Comparison of ENCODE assay signal across 8 cellular contexts in genomic region chr6:4135665-4136353, GRCh38. TPM values are rescaled to one million over a fixed set of nuclear protein-coding genes. Genes with fewer than 3 reads are reported as not detected.
A peak's percentile ranks its signal among the peaks of the same experiment; 100 is the strongest.
DNase-seq lines count a peak whose midpoint lies in the region; ATAC-seq and TF ChIP-seq lines count a peak whose summit lies in the region.

No MANE protein-coding gene starts in this region.

- TF ChIP-seq CTCF in AG04450 (IDR thresholded peaks at IDR 0.05; ENCODE audit: low read depth, low read length) (no peak), activated B cell treated with CpG ODN at 0.5 μM for 24 hours (IDR thresholded peaks at IDR 0.05) (no peak), cardiac fibroblast (IDR thresholded peaks at IDR 0.05; ENCODE audit: low read depth, low read length) (no peak), smooth muscle cell (IDR thresholded peaks at IDR 0.05; ENCODE audit: borderline replicate concordance, insufficient read depth, poor library complexity, severe bottlenecking) (no peak)

- H3K4me1 Mint-ChIP-seq in activated B cell treated with CpG ODN at 0.5 μM for 24 hours (peaks cover 27% of the 10 kb centered on the region), immature natural killer cell (peaks cover 23 to 31% of the 10 kb centered on the region in 2 donors)

- DNase-seq in AG04450 (ENCODE audit: low read depth, low spot score), result peak; percentile 89
- DNase-seq in NCI-H2227 treated with DMSO at 0.1 percent for 48 hours (lab: John Stamatoyannopoulos, UW), result peak; percentile 93
- DNase-seq in activated B cell treated with CpG ODN at 0.5 μM for 24 hours, result peak; percentile 83
- DNase-seq in cardiac fibroblast (ENCODE audit: low read depth in 2 of 2), result peak; percentile 93 to 98
- DNase-seq in immature natural killer cell, result peak; percentile 83 to 87 (median 84)
- DNase-seq in smooth muscle cell (lab: John Stamatoyannopoulos, UW; ENCODE audit: unreplicated experiment), result peak; percentile 95

- H3K4me3 ChIP-seq in AG04450 (ENCODE audit: low read depth, low read length) (peak overlapping the region; percentile 74), cardiac fibroblast (replicated peaks in 1 of 2; ENCODE audit: low read depth in 2 of 2, low read length in 2 of 2) (peak overlapping the region; percentile 61 to 68), smooth muscle cell (peak overlapping the region; percentile 49)

- H3K79me2 ChIP-seq in smooth muscle cell (ENCODE audit: low read depth), result peaks cover 23% of the 10 kb centered on the region

- H3K36me3 Mint-ChIP-seq in activated B cell treated with CpG ODN at 0.5 μM for 24 hours (ENCODE audit: low read depth) (peaks cover 17% of the 10 kb centered on the region), immature natural killer cell (peaks cover 0 to 13% (median 4%) of the 10 kb centered on the region in 3 donors)

- H3K4me1 ChIP-seq in smooth muscle cell (ENCODE audit: low read depth), result peaks cover 15% of the 10 kb centered on the region

- H3K27me3 ChIP-seq in AG04450 (ENCODE audit: control insufficient read depth, insufficient read depth, low read length), result peaks cover 4% of the 10 kb centered on the region
- H3K27me3 ChIP-seq in smooth muscle cell (ENCODE audit: low read depth), result peaks cover 16% of the 10 kb centered on the region

- H3K9ac ChIP-seq in smooth muscle cell (ENCODE audit: low read depth), result no peak overlapping the region

- H3K27me3 Mint-ChIP-seq in activated B cell treated with CpG ODN at 0.5 μM for 24 hours, result no peaks in the 10 kb centered on the region
- peaks cover 1 to 8% (median 3%) of the 10 kb centered on the region in 3 donors for H3K27me3 Mint-ChIP-seq in immature natural killer cell (ENCODE audit: low read depth in 3 of 3)

- H4K20me1 ChIP-seq in smooth muscle cell (ENCODE audit: low read depth), result peaks cover 18% of the 10 kb centered on the region

- POLR2A ChIA-PET in AG04450 (lab: Yijun Ruan, JAX) (interaction anchor here (0.5 to 1.4 kb wide), 11 partner anchors 9 to 1126 kb away, joined by 3 to 16 read pairs (median 4); partner anchors contain the start of gene FARS2), activated B cell treated with CpG ODN at 0.5 μM for 24 hours (lab: Charles Lee) (interaction anchor here (0.6 to 4.0 kb wide), 10 partner anchors 10 to 1125 kb away, joined by 3 to 32 read pairs (median 4); partner anchors contain the start of gene LYRM4)

- peak overlapping the region; percentile 76 for H3K27ac Mint-ChIP-seq in activated B cell treated with CpG ODN at 0.5 μM for 24 hours
- H3K27ac Mint-ChIP-seq in immature natural killer cell, result peak overlapping the region; percentile 59 to 86 (median 79)

- no peaks in the 10 kb centered on the region for H3K36me3 ChIP-seq in smooth muscle cell (ENCODE audit: low read depth)

- CTCF ChIA-PET in AG04450 (lab: Charles Lee), result interaction anchor here (0.6 to 3.6 kb wide), 8 partner anchors 18 to 145 kb away, joined by 3 to 14 read pairs (median 5); no protein-coding TSS in a partner anchor
- CTCF ChIA-PET in activated B cell treated with CpG ODN at 0.5 μM for 24 hours (lab: Charles Lee), result interaction anchor here (1.1 to 2.4 kb wide), 4 partner anchors 18 to 77 kb away, joined by 4 to 12 read pairs (median 8); no protein-coding TSS in a partner anchor

- H2AFZ ChIP-seq in smooth muscle cell (ENCODE audit: low read depth), result peak overlapping the region; percentile 36

- ATAC-seq in GM18909 (IDR thresholded peaks at IDR 0.05; ENCODE audit: poor library complexity, unreplicated experiment), result peak; percentile 75
- peak; percentile 65 for ATAC-seq in HG03139 (IDR thresholded peaks at IDR 0.05; ENCODE audit: unreplicated experiment)
- peak; percentile 92 for ATAC-seq in activated B cell treated with CpG ODN at 0.5 μM for 24 hours (ENCODE audit: low read depth)

- H3K9me3 Mint-ChIP-seq in activated B cell treated with CpG ODN at 0.5 μM for 24 hours (peaks cover 2% of the 10 kb centered on the region), immature natural killer cell (no peaks in the 10 kb centered on the region)

- intact Hi-C loops in activated B cell treated with CpG ODN at 0.5 μM for 24 hours (cut with micrococcal nuclease), result loop anchor here (1.0 to 5.0 kb wide), 9 partner anchors 17 to 979 kb away; partner anchors contain the start of genes CDYL, FAM50B, PSMG4 and TUBB2A

- H3K4me3 Mint-ChIP-seq in activated B cell treated with CpG ODN at 0.5 μM for 24 hours (peak overlapping the region; percentile 85), immature natural killer cell (peak overlapping the region; percentile 82 to 87 (median 85))

- peaks cover 5% of the 10 kb centered on the region for H3F3A ChIP-seq in smooth muscle cell (ENCODE audit: low read depth)

- 0% methylated on average over 18 of the region's 64 CpGs for WGBS in smooth muscle cell (ENCODE audit: low lambda C conversion rate)

- H3K4me2 ChIP-seq in smooth muscle cell, result peak overlapping the region; percentile 82

- peak overlapping the region; percentile 54 for H3K27ac ChIP-seq in AG04450 (ENCODE audit: low read depth, low read length)
- H3K27ac ChIP-seq in smooth muscle cell (ENCODE audit: low read depth), result no peak overlapping the region

- H3K9me3 ChIP-seq in AG04450 (ENCODE audit: control insufficient read depth, insufficient read depth, low read length), result no peaks in the 10 kb centered on the region; the same call in none of the 2 replicates
- H3K9me3 ChIP-seq in smooth muscle cell (replicated peaks; ENCODE audit: low read depth), result no peaks in the 10 kb centered on the region

RNA-seq across cellular contexts. Expression of gene ECI2, which starts 0.4 kb away (rescaled TPM):
- polyA plus RNA-seq in AG04450 (2011; rRNA removed) (83.7 and 88.4 TPM in 2 replicates), immature natural killer cell (10 to 100 TPM; 37.0 to 61.3 (median 43.3) TPM), smooth muscle cell (69.8 and 74.0 TPM in 2 replicates)
- 44.8 and 49.7 TPM in 2 replicates for polyA minus RNA-seq in AG04450 (2011; rRNA and poly(A)+ RNA removed)
- total RNA-seq in activated B cell treated with CpG ODN at 0.5 μM for 24 hours (15.8 and 16.0 TPM in 2 replicates), smooth muscle cell (51.7 and 62.0 TPM in 2 replicates)

RNA-seq across cellular contexts. Expression of gene FAM217A, which starts 56.9 kb away (rescaled TPM):
- polyA plus RNA-seq in AG04450 (2011; rRNA removed) (not detected in 2 replicates), immature natural killer cell (under 1 TPM in 1 of 3 donors, not detected in 2; 0.16 TPM), smooth muscle cell (not detected in 2 replicates)
- not detected in 2 replicates for polyA minus RNA-seq in AG04450 (2011; rRNA and poly(A)+ RNA removed)
- total RNA-seq in activated B cell treated with CpG ODN at 0.5 μM for 24 hours (not detected in 2 replicates), smooth muscle cell (not detected in 2 replicates)
